ENCODE assay signal across 20 cellular contexts in genomic region chr10:69242844-69243212, GRCh38. TPM values are rescaled to one million over a fixed set of nuclear protein-coding genes. Genes with fewer than 3 reads are reported as not detected.
DNase-seq lines count a peak whose midpoint lies in the region; ATAC-seq and TF ChIP-seq lines count a peak whose summit lies in the region.
"Had no signal": no experiment of that assay in that cellular context is flagged by ENCODE, and none has a peak within 500 bp of the region (broad histone marks: within the 10 kb centered on the region; RNA-seq: fewer than 3 reads in every experiment).

No MANE protein-coding gene starts in this region.

- WGBS in endodermal cell (ENCODE audit: insufficient coverage in 1 of 2, insufficient read length in 1 of 2), 2 experiments, result 79 to 92% methylated on average over 4 to 5 of the region's 5 CpGs

- TF ChIP-seq CTCF in endodermal cell (conservative IDR thresholded peaks at IDR 0.05) (no peak), MCF 10A (IDR thresholded peaks at IDR 0.05; ENCODE audit: unreplicated experiment) (no peak)

- H3K27ac Mint-ChIP-seq in endodermal cell, result no peak overlapping the region
- no peak overlapping the region for H3K27ac Mint-ChIP-seq in MCF 10A (ENCODE audit: low read depth, unreplicated experiment)
- no peak overlapping the region for H3K27ac Mint-ChIP-seq in activated CD8-positive, alpha-beta T cell treated with anti-CD3 and anti-CD28 coated beads, Interleukin-2, amount 10 ng/mL, durations not matched to agents 7 days and 5 days
- H3K27ac Mint-ChIP-seq: activated naive CD8-positive, alpha-beta T cell; natural killer cell treated with Interleukin-12 subunit alpha and Interleukin-12 subunit beta and Interleukin-15 and Interleukin-18, amount 100 ng/mL, for 72 hours had no signal

- H3K36me3 Mint-ChIP-seq in endodermal cell (ENCODE audit: low read depth) (no peaks in the 10 kb centered on the region), MCF 10A (ENCODE audit: insufficient read depth, unreplicated experiment) (no peaks in the 10 kb centered on the region)
- H3K36me3 Mint-ChIP-seq in activated CD8-positive, alpha-beta T cell treated with anti-CD3 and anti-CD28 coated beads, Interleukin-2, amount 10 ng/mL, durations not matched to agents 7 days and 5 days (ENCODE audit: low read depth), result no peaks in the 10 kb centered on the region
- H3K36me3 Mint-ChIP-seq: natural killer cell treated with Interleukin-12 subunit alpha and Interleukin-12 subunit beta and Interleukin-15 and Interleukin-18, amount 100 ng/mL, for 72 hours had no signal

- POLR2A ChIA-PET in MCF 10A (lab: Yijun Ruan, JAX), result interaction anchor here (0.9 to 2.5 kb wide), 3 partner anchors 76 to 95 kb away, joined by 3 to 6 read pairs (median 5); no protein-coding TSS in a partner anchor
- POLR2A ChIA-PET in activated CD8-positive, alpha-beta T cell treated with anti-CD3 and anti-CD28 coated beads, Interleukin-2, amount 10 ng/mL, durations not matched to agents 7 days and 5 days (lab: Charles Lee), result interaction anchor here (1.1 kb wide), 1 partner anchor 148 kb away, joined by 3 read pairs; no protein-coding TSS in a partner anchor

- no peaks in the 10 kb centered on the region for H3K36me3 ChIP-seq in endodermal cell (ENCODE audit: control insufficient read depth, insufficient read depth, low read length)
- H3K36me3 ChIP-seq: right atrium auricular region, stomach had no signal

- no peaks in the 10 kb centered on the region for H3K27me3 ChIP-seq in endodermal cell (ENCODE audit: control insufficient read depth, insufficient read depth, low read length, poor library complexity, severe bottlenecking)
- H3K27me3 ChIP-seq: right atrium auricular region, stomach had no signal

- peaks cover 6% of the 10 kb centered on the region for H3K4me1 Mint-ChIP-seq in endodermal cell
- peaks cover 16% of the 10 kb centered on the region for H3K4me1 Mint-ChIP-seq in MCF 10A (ENCODE audit: insufficient read depth, unreplicated experiment)
- peaks cover 21% of the 10 kb centered on the region for H3K4me1 Mint-ChIP-seq in activated CD8-positive, alpha-beta T cell treated with anti-CD3 and anti-CD28 coated beads, Interleukin-2, amount 10 ng/mL, durations not matched to agents 7 days and 5 days (ENCODE audit: low read depth)

- peak; percentile 72 for DNase-seq in COLO829 (ENCODE audit: low spot score)
- peak; percentile 2 for DNase-seq in NCI-H69 (lab: John Stamatoyannopoulos, UW)
- DNase-seq in endodermal cell, result no peak
- DNase-seq in occipital lobe (lab: John Stamatoyannopoulos, UW), result peak; percentile 71
- DNase-seq in MCF 10A (ENCODE audit: unreplicated experiment), result no peak
- DNase-seq in NOMO-1 treated with dmso at 0.1 percent for 144 hours (lab: John Stamatoyannopoulos, UW; ENCODE audit: unreplicated experiment), result no peak
- DNase-seq in SIG-M5 treated with dmso at 0.1 percent for 504 hours (lab: John Stamatoyannopoulos, UW; ENCODE audit: unreplicated experiment), result no peak
- DNase-seq in activated CD8-positive, alpha-beta T cell treated with anti-CD3 and anti-CD28 coated beads, Interleukin-2, amount 10 ng/mL, durations not matched to agents 7 days and 5 days, result no peak
- DNase-seq: activated CD4-positive, alpha-beta T cell treated with anti-CD3 and anti-CD28 coated beads, Interleukin-2, amount 50 U/mL, for 48 hours; activated T-cell treated with anti-CD3 and anti-CD28 coated beads, Interleukin-2, amount 50 U/mL, for 48 hours; GDM1; KBM-7; mammary epithelial cell; NCI-H1092; stomach had no signal

- BruUV-seq in MCF 10A (replicated peaks; lab: Mats Ljungman, UMichigan), result no TSS peak

- H3K4me3 ChIP-seq in endodermal cell (ENCODE audit: low read length), result no peak overlapping the region
- H3K4me3 ChIP-seq: right atrium auricular region, stomach had no signal

- intact Hi-C loops in MCF 10A (cut with micrococcal nuclease), result no loop called here

- CTCF ChIA-PET in MCF 10A (lab: Yijun Ruan, JAX), result interaction anchor here (0.7 to 1.1 kb wide), 5 partner anchors 16 to 165 kb away, joined by 3 to 6 read pairs (median 3); no protein-coding TSS in a partner anchor
- CTCF ChIA-PET in activated CD8-positive, alpha-beta T cell treated with anti-CD3 and anti-CD28 coated beads, Interleukin-2, amount 10 ng/mL, durations not matched to agents 7 days and 5 days (lab: Charles Lee), result interaction anchor here (1.1 to 2.8 kb wide), 4 partner anchors 149 to 165 kb away, joined by 3 to 11 read pairs (median 6); no protein-coding TSS in a partner anchor

- no peaks in the 10 kb centered on the region for H3K9me3 ChIP-seq in endodermal cell (ENCODE audit: control insufficient read depth, low read length)
- H3K9me3 ChIP-seq: right atrium auricular region, stomach had no signal

- H3K4me3 Mint-ChIP-seq in endodermal cell (no peak overlapping the region), MCF 10A (ENCODE audit: unreplicated experiment) (no peak overlapping the region)
- no peak overlapping the region for H3K4me3 Mint-ChIP-seq in activated CD8-positive, alpha-beta T cell treated with anti-CD3 and anti-CD28 coated beads, Interleukin-2, amount 10 ng/mL, durations not matched to agents 7 days and 5 days
- H3K4me3 Mint-ChIP-seq: activated naive CD8-positive, alpha-beta T cell; natural killer cell treated with Interleukin-12 subunit alpha and Interleukin-12 subunit beta and Interleukin-15 and Interleukin-18, amount 100 ng/mL, for 72 hours had no signal

- H3K27me3 Mint-ChIP-seq in endodermal cell (ENCODE audit: insufficient read depth) (peaks cover 4% of the 10 kb centered on the region), MCF 10A (ENCODE audit: insufficient read depth, unreplicated experiment) (no peaks in the 10 kb centered on the region)
- H3K27me3 Mint-ChIP-seq in activated CD8-positive, alpha-beta T cell treated with anti-CD3 and anti-CD28 coated beads, Interleukin-2, amount 10 ng/mL, durations not matched to agents 7 days and 5 days (ENCODE audit: low read depth), result no peaks in the 10 kb centered on the region
- H3K27me3 Mint-ChIP-seq: activated naive CD8-positive, alpha-beta T cell; natural killer cell treated with Interleukin-12 subunit alpha and Interleukin-12 subunit beta and Interleukin-15 and Interleukin-18, amount 100 ng/mL, for 72 hours had no signal

- no peaks in the 10 kb centered on the region for H3K4me1 ChIP-seq in endodermal cell (ENCODE audit: control insufficient read depth, insufficient read depth, low read length)

- ATAC-seq in activated CD8-positive, alpha-beta T cell treated with anti-CD3 and anti-CD28 coated beads, Interleukin-2, amount 10 ng/mL, durations not matched to agents 7 days and 5 days, result no peak
- ATAC-seq: esophagus mucosa had no signal

- H3K9ac ChIP-seq in endodermal cell (ENCODE audit: extremely low read depth, low read length, poor library complexity, severe bottlenecking), result no peak overlapping the region

- H3K27ac ChIP-seq in endodermal cell (ENCODE audit: low read depth, low read length), result peak overlapping the region; percentile 16
- H3K27ac ChIP-seq: right atrium auricular region, stomach, VCaP had no signal

- H3K9me3 Mint-ChIP-seq in endodermal cell (no peaks in the 10 kb centered on the region), MCF 10A (ENCODE audit: unreplicated experiment) (no peaks in the 10 kb centered on the region)
- H3K9me3 Mint-ChIP-seq in activated CD8-positive, alpha-beta T cell treated with anti-CD3 and anti-CD28 coated beads, Interleukin-2, amount 10 ng/mL, durations not matched to agents 7 days and 5 days (ENCODE audit: insufficient read depth), result no peaks in the 10 kb centered on the region
- H3K9me3 Mint-ChIP-seq: natural killer cell treated with Interleukin-12 subunit alpha and Interleukin-12 subunit beta and Interleukin-15 and Interleukin-18, amount 100 ng/mL, for 72 hours had no signal

RNA-seq across cellular contexts. Expression of gene HKDC1, which starts 22.7 kb away (rescaled TPM):
- total RNA-seq in endodermal cell, result under 1 TPM in 1 of 2 donors, not detected in 1; 0.22 TPM
- not detected for polyA plus RNA-seq in endodermal cell (2013, experiment 1 of 2)
- not detected for polyA plus RNA-seq in endodermal cell (2013, experiment 2 of 2)
- total RNA-seq in occipital lobe, result 2.3 TPM
- total RNA-seq in MCF 10A (2022), result 0.68 and 1.1 TPM in 2 replicates
- total RNA-seq in activated CD8-positive, alpha-beta T cell treated with anti-CD3 and anti-CD28 coated beads, Interleukin-2, amount 10 ng/mL, durations not matched to agents 7 days and 5 days, result 1 to 10 TPM; 1.4 to 1.8 TPM
- total RNA-seq: natural killer cell treated with Interleukin-12 subunit alpha and Interleukin-12 subunit beta and Interleukin-15 and Interleukin-18, amount 100 ng/mL, for 72 hours had no signal

RNA-seq across cellular contexts. Expression of gene HK1, which starts 35.5 kb away (rescaled TPM):
- total RNA-seq in endodermal cell (10 to 100 TPM; 38.0 to 78.8 TPM), occipital lobe (98.4 TPM), MCF 10A (2022) (126 and 134 TPM in 2 replicates)
- 48.2 TPM for polyA plus RNA-seq in endodermal cell (2013, experiment 1 of 2)
- 45.5 TPM for polyA plus RNA-seq in endodermal cell (2013, experiment 2 of 2)
- 100 to 1,000 TPM; 153 to 154 TPM for total RNA-seq in activated CD8-positive, alpha-beta T cell treated with anti-CD3 and anti-CD28 coated beads, Interleukin-2, amount 10 ng/mL, durations not matched to agents 7 days and 5 days

Comparison
In these comparisons a context has a peak if more than half of its experiments do, and no peak if none do; other contexts are left out.
1. DNase-seq: peak in COLO829 (single experiment), NCI-H69 (single experiment) and occipital lobe (single experiment); none in endodermal cell (single experiment), MCF 10A (single experiment), NOMO-1 treated with dmso at 0.1 percent for 144 hours (single experiment), SIG-M5 treated with dmso at 0.1 percent for 504 hours (single experiment) and activated CD8-positive, alpha-beta T cell treated with anti-CD3 and anti-CD28 coated beads, Interleukin-2, amount 10 ng/mL, durations not matched to agents 7 days and 5 days (single experiment).